ENCODE assay signal across 1 cellular context in the genomic region with DNA sequence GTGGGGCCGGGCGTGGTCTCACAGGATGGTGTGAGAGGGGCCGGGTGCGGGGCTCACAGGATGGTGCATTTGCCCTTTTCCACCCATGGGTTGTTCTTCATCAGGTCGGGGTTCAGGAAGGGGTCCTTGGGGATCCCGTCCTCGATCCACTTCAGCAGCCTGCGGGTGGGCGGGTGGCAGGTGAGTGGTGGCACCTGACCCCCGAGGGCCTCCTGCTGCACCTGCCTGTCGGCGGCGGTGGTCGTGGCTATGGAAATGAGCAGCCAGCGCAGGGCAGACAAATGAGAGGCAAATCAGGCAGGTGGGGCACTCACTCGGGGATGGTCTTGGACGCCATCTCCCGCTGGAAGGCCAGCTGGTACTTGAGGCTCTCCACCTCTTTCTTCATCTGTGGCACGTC.
A peak's percentile ranks its signal among the peaks of the same experiment; 100 is the strongest.
TF ChIP-seq lines count a peak whose summit lies in the region.

No MANE protein-coding gene starts in this region.

TF ChIP-seq in K562, 482 proteins besides CTCF, POLR2A, EP300 and RAD21:
- TF ChIP-seq RBFOX2 (IDR thresholded peaks at IDR 0.05; ENCODE audit: low read depth, low read length) (0 out of 2 replicates have a peak, but pooled peaks have one; percentile 10), ZSCAN32 (CRISPR knock-in tag; IDR thresholded peaks at IDR 0.05) (no peak)
